ENCODE assay signal across 1 cellular context in genomic region chr2:174878537-174879147, GRCh38.
TF ChIP-seq lines count a peak whose summit lies in the region.

No MANE protein-coding gene starts in this region.

TF ChIP-seq in HEK293, 187 proteins besides CTCF, POLR2A, EP300 and RAD21 (continued from another document):
- TF ChIP-seq, protein P1, sequence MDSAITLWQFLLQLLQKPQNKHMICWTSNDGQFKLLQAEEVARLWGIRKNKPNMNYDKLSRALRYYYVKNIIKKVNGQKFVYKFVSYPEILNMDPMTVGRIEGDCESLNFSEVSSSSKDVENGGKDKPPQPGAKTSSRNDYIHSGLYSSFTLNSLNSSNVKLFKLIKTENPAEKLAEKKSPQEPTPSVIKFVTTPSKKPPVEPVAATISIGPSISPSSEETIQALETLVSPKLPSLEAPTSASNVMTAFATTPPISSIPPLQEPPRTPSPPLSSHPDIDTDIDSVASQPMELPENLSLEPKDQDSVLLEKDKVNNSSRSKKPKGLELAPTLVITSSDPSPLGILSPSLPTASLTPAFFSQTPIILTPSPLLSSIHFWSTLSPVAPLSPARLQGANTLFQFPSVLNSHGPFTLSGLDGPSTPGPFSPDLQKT (IDR thresholded peaks at IDR 0.05; ENCODE audit: borderline replicate concordance, low read depth, low read length): no peak
- TF ChIP-seq ZNF248 (tag by site-specific recombination; IDR thresholded peaks at IDR 0.05): no peak
- TF ChIP-seq REPIN1 (tag by site-specific recombination; IDR thresholded peaks at IDR 0.05; ENCODE audit: low read depth): no peak
- no peak for TF ChIP-seq ZNF350 (tag by site-specific recombination; IDR thresholded peaks at IDR 0.05)
- TF ChIP-seq, protein P2, sequence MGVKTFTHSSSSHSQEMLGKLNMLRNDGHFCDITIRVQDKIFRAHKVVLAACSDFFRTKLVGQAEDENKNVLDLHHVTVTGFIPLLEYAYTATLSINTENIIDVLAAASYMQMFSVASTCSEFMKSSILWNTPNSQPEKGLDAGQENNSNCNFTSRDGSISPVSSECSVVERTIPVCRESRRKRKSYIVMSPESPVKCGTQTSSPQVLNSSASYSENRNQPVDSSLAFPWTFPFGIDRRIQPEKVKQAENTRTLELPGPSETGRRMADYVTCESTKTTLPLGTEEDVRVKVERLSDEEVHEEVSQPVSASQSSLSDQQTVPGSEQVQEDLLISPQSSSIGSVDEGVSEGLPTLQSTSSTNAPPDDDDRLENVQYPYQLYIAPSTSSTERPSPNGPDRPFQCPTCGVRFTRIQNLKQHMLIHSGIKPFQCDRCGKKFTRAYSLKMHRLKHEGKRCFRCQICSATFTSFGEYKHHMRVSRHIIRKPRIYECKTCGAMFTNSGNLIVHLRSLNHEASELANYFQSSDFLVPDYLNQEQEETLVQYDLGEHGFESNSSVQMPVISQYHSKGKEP (tag by site-specific recombination; IDR thresholded peaks at IDR 0.05): peak; percentile 65; the same call in 1 of the 2 replicates
- no peak for TF ChIP-seq ZNF530 (tag by site-specific recombination; IDR thresholded peaks at IDR 0.05; ENCODE audit: low read depth)
- no peak for TF ChIP-seq KLF8 (tag by site-specific recombination; IDR thresholded peaks at IDR 0.05)
- TF ChIP-seq KLF16 (tag by site-specific recombination; IDR thresholded peaks at IDR 0.05): no peak
